Comparison of ENCODE assay signal across 26 cellular contexts in genomic region chr4:115580901-115581300, GRCh38.
"Had no signal": no experiment of that assay in that cellular context is flagged by ENCODE, and none has a peak within 500 bp of the region (broad histone marks: within the 10 kb centered on the region; RNA-seq: fewer than 3 reads in every experiment).

No MANE protein-coding gene starts in this region.

- H2AFZ ChIP-seq: hepatocyte had no signal

- H3K4me2 ChIP-seq: hepatocyte had no signal

- H3K79me2 ChIP-seq: hepatocyte had no signal

- ATAC-seq: effector memory CD8-positive, alpha-beta T cell; esophagus mucosa; foreskin keratinocyte; gastrocnemius medialis; gastroesophageal sphincter; heart left ventricle; heart right ventricle had no signal

- H3K27ac ChIP-seq: coronary artery, dorsolateral prefrontal cortex, epithelial cell of prostate, esophagus muscularis mucosa, esophagus squamous epithelium, foreskin keratinocyte, gastrocnemius medialis, gastroesophageal sphincter, heart left ventricle, heart right ventricle, hepatocyte had no signal

- H3K4me1 ChIP-seq: esophagus muscularis mucosa, esophagus squamous epithelium, foreskin keratinocyte, gastrocnemius medialis, gastroesophageal sphincter, heart left ventricle, heart right ventricle had no signal

- FAIRE-seq: endothelial cell of umbilical vein had no signal

- H3K4me3 ChIP-seq: coronary artery, dorsolateral prefrontal cortex, esophagus muscularis mucosa, esophagus squamous epithelium, gastrocnemius medialis, gastroesophageal sphincter, heart left ventricle, heart right ventricle, hepatocyte had no signal

- H3K9me3 ChIP-seq: esophagus muscularis mucosa, esophagus squamous epithelium, gastrocnemius medialis, gastroesophageal sphincter had no signal

- H3K36me3 ChIP-seq: esophagus muscularis mucosa, esophagus squamous epithelium, gastrocnemius medialis, gastroesophageal sphincter, heart left ventricle, heart right ventricle had no signal

- DNase-seq: cortex of kidney; dermis blood vessel endothelial cell; dorsolateral prefrontal cortex; effector CD4-positive, alpha-beta T cell; effector CD8-positive, alpha-beta T cell; effector memory CD4-positive, alpha-beta T cell; effector memory CD8-positive, alpha-beta T cell; endodermal cell; erythroblast; esophagus squamous epithelium; foreskin fibroblast; foreskin keratinocyte; foreskin melanocyte; gastrocnemius medialis; glutamatergic neuron; head of caudate nucleus; heart left ventricle; heart right ventricle; hippocampal formation had no signal

- H3K27me3 ChIP-seq: dorsolateral prefrontal cortex, esophagus muscularis mucosa, esophagus squamous epithelium, foreskin keratinocyte, gastrocnemius medialis, gastroesophageal sphincter, heart left ventricle, heart right ventricle, hepatocyte had no signal
